9 cellular contexts compared by ENCODE assay signal in the genomic region with DNA sequence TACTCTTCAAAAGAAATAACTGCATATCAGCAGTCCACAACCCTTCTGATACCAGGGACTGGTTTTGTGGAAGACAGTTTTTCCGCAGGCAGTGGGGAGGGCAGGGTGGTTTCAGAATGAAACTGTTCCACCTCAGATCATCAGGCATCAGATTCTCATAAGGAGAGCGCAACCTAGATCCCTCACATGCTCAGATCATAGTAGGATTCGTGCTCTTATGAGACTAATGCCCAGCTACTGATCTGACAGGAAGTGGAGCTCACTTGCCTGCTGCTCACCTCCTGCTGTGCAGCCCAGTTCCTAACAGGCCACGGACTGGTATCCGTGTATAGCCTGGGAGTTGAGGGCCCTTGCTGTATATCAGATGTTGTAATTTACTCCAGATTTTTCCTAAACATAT. TPM values are rescaled to one million over a fixed set of nuclear protein-coding genes. Genes with fewer than 3 reads are reported as not detected.
DNase-seq lines count a peak whose midpoint lies in the region; ATAC-seq, FAIRE-seq and TF ChIP-seq lines count a peak whose summit lies in the region.
"Had no signal": no experiment of that assay in that cellular context is flagged by ENCODE, and none has a peak within 500 bp of the region (broad histone marks: within the 10 kb centered on the region; RNA-seq: fewer than 3 reads in every experiment).

No MANE protein-coding gene starts in this region.

- TF ChIP-seq POLR2A in H1 (IDR thresholded peaks at IDR 0.05; ENCODE audit: control extremely low read depth in 1 of 2, low read depth in 2 of 2, low read length in 2 of 2) (no peak), sigmoid colon (IDR thresholded peaks at IDR 0.05) (no peak)

- intact Hi-C loops in sigmoid colon (cut with DNase I) = no loop called here

- POLR2A ChIA-PET in H1 (lab: Charles Lee; ENCODE audit: partially characterized antibody) = interaction anchor here (1.3 kb wide), 1 partner anchor 46 kb away, joined by 3 read pairs; no protein-coding TSS in a partner anchor
- POLR2A ChIA-PET in GM10248 (lab: Yijun Ruan, JAX) = interaction anchor here (1.0 kb wide), 1 partner anchor 12 kb away, joined by 3 read pairs; no protein-coding TSS in a partner anchor

- H3K4me2 ChIP-seq in H1 (ENCODE audit: insufficient read depth in 1 of 2, low read depth in 2 of 2, low read length in 2 of 2) = no peak overlapping the region

- no peak overlapping the region for H3K9ac ChIP-seq in H1 (replicated peaks in 1 of 4; ENCODE audit: extremely low read depth in 1 of 4, low read depth in 3 of 4, low read length in 3 of 4)

- H3K79me1 ChIP-seq in H1 (ENCODE audit: low read depth, low read length) = peaks cover 6% of the 10 kb centered on the region; the same call in 1 of the 2 replicates

- H3K36me3 ChIP-seq in H1 (ENCODE audit: control insufficient read depth in 2 of 4, insufficient read depth in 4 of 4, low read length in 3 of 4) (peaks cover 0 to 8% (median 2%) of the 10 kb centered on the region in 4 experiments; a peak in 3 of 8 replicates), sigmoid colon (peaks cover 0 to 11% (median 0%) of the 10 kb centered on the region in 4 donors)

- no peak overlapping the region for H2AK5ac ChIP-seq in H1 (ENCODE audit: low read depth, low read length)

- H4K5ac ChIP-seq in H1 (ENCODE audit: insufficient read length, low read depth, low read length) = no peak overlapping the region

- H3K9me3 ChIP-seq in H1 (ENCODE audit: insufficient read depth in 2 of 2, low read depth in 1 of 2, low read length in 1 of 2) (no peaks in the 10 kb centered on the region), sigmoid colon (no peaks in the 10 kb centered on the region)

- H3K4ac ChIP-seq in H1 (replicated peaks; ENCODE audit: insufficient read length, low read depth, low read length) = no peak overlapping the region

- no peak overlapping the region for H3K56ac ChIP-seq in H1 (replicated peaks; ENCODE audit: insufficient read length, low read depth, low read length)

- peaks cover 0 to 65% of the 10 kb centered on the region in 2 experiments; a peak in 2 of 4 replicates for H3K79me2 ChIP-seq in H1 (ENCODE audit: control insufficient read depth in 1 of 2, insufficient read depth in 2 of 2, low read length in 2 of 2)

- no peak overlapping the region for H2AFZ ChIP-seq in H1 (ENCODE audit: low read length)

- H3K23me2 ChIP-seq in H1 (ENCODE audit: low read depth, low read length) = no peaks in the 10 kb centered on the region

- H3K14ac ChIP-seq in H1 (ENCODE audit: insufficient read length) = no peak overlapping the region

- no peak overlapping the region for H3K23ac ChIP-seq in H1 (ENCODE audit: insufficient read length)

- H2BK20ac ChIP-seq in H1 (ENCODE audit: low read length) = no peak overlapping the region

- DNase-seq in NCI-H2029 (lab: John Stamatoyannopoulos, UW) (peak; percentile 40), H1 (ENCODE audit: low read depth in 1 of 2, low spot score in 2 of 2) (no peak), 8988T (no peak), SHP77 (lab: John Stamatoyannopoulos, UW) (no peak), sigmoid colon (no peak), GM10248 (ENCODE audit: extremely low spot score) (no peak)
- DNase-seq: GOT3 had no signal

- no peak for TF ChIP-seq RAD21 in H1 (IDR thresholded peaks at IDR 0.05 in 1 of 2, conservative IDR thresholded peaks at IDR 0.05 in 1 of 2; ENCODE audit: low read depth in 2 of 2, low read length in 2 of 2)

- no peak overlapping the region for H4K91ac ChIP-seq in H1 (replicated peaks; ENCODE audit: insufficient read length, low read length)

- no peak overlapping the region for H2BK120ac ChIP-seq in H1 (replicated peaks; ENCODE audit: low read depth, low read length)

- no peak overlapping the region for H2BK12ac ChIP-seq in H1 (ENCODE audit: low read depth, low read length)

- TF ChIP-seq EP300 in H1 (IDR thresholded peaks at IDR 0.05; ENCODE audit: borderline replicate concordance in 1 of 2, low read depth in 2 of 2, low read length in 2 of 2) (no peak), sigmoid colon (IDR thresholded peaks at IDR 0.05) (no peak)

- no peaks in the 10 kb centered on the region for H3K27me3 ChIP-seq in H1 (replicated peaks in 1 of 4; ENCODE audit: control insufficient read depth in 3 of 4, extremely low read depth in 1 of 4, insufficient read depth in 3 of 4, low read length in 3 of 4)
- H3K27me3 ChIP-seq in sigmoid colon = no peaks in the 10 kb centered on the region

- H3K18ac ChIP-seq in H1 (ENCODE audit: extremely low read depth, low read length) = no peak overlapping the region

- TF ChIP-seq CTCF in H1 (IDR thresholded peaks at IDR 0.05; ENCODE audit: control extremely low read depth in 1 of 3, insufficient read depth in 1 of 3, low read depth in 1 of 3, low read length in 3 of 3) (no peak), sigmoid colon (IDR thresholded peaks at IDR 0.05) (no peak), GM10248 (IDR thresholded peaks at IDR 0.05; ENCODE audit: control extremely low read depth, extremely low read depth, low read depth, missing control alignments) (no peak)

- peaks cover 0 to 4% (median 1%) of the 10 kb centered on the region in 4 experiments; a peak in 2 of 7 replicates for H3K4me1 ChIP-seq in H1 (replicated peaks in 1 of 4; ENCODE audit: control insufficient read depth in 3 of 4, insufficient read depth in 4 of 4, low read length in 3 of 4)
- peaks cover 0 to 22% (median 6%) of the 10 kb centered on the region in 4 donors for H3K4me1 ChIP-seq in sigmoid colon

- ATAC-seq in GM18517 (IDR thresholded peaks at IDR 0.05; ENCODE audit: unreplicated experiment) (peak; percentile 63), GM21786 (IDR thresholded peaks at IDR 0.05; ENCODE audit: unreplicated experiment) (peak; percentile 49)

- H3K27ac ChIP-seq in H1 (ENCODE audit: low read depth, low read length) = no peak overlapping the region
- H3K27ac ChIP-seq in sigmoid colon = no peak overlapping the region

- H3K4me3 ChIP-seq in H1 (ENCODE audit: extremely low read depth in 1 of 4, insufficient read depth in 2 of 4, low read depth in 3 of 4, low read length in 4 of 4) (no peak overlapping the region), sigmoid colon (no peak overlapping the region)

- CTCF ChIA-PET in H1 (lab: Charles Lee; ENCODE audit: partially characterized antibody) (interaction anchor here (1.0 to 2.3 kb wide), 5 partner anchors 13 to 43 kb away, joined by 3 to 11 read pairs (median 5); a partner anchor contains a TSS), GM10248 (lab: Yijun Ruan, JAX) (interaction anchor here (1.1 to 3.6 kb wide), 7 partner anchors 12 to 555 kb away, joined by 3 to 21 read pairs (median 4); a partner anchor contains a TSS)

- H2BK5ac ChIP-seq in H1 (ENCODE audit: low read depth, low read length) = no peak overlapping the region

- no peak for FAIRE-seq in H1 (lab: Jason Lieb, UNC)

- H4K8ac ChIP-seq in H1 (ENCODE audit: extremely low read depth, insufficient read depth, low read length) = 0 out of 2 replicates have a peak overlapping the region, but pooled peaks have one; percentile 35

- H4K20me1 ChIP-seq in H1 (replicated peaks in 1 of 2; ENCODE audit: control insufficient read depth in 1 of 2, insufficient read depth in 2 of 2, low read length in 2 of 2) = peaks cover 0 to 8% of the 10 kb centered on the region in 2 experiments

- no peak overlapping the region for H2BK15ac ChIP-seq in H1 (ENCODE audit: low read length)

- WGBS in H1 (ENCODE audit: extremely low coverage in 1 of 2, insufficient coverage in 1 of 2, insufficient read length in 1 of 2, insufficient replicate concordance in 2 of 2, low coverage in 1 of 2, low lambda C conversion rate in 2 of 2, missing lambda C conversion rate in 1 of 2), 2 experiments = 62% methylated on average over 5 of the region's 5 CpGs; no CpG with 5 or more reads in 1 of the 2 experiments
- 82 to 88% methylated on average over 5 of the region's 5 CpGs for WGBS in sigmoid colon, 2 donors

RNA-seq across cellular contexts. Expression of a gene that starts 11.5 kb away (rescaled TPM):
- 88.0 and 103 TPM in 2 replicates for total RNA-seq in H1 (2021; fragmentation: NEBNext Ultra II Directional; extraction: Animal tissue kit (Norgen Biotek cat#: 25700))
- polyA plus RNA-seq in H1 (2011; rRNA removed) (11.8 and 13.6 TPM in 2 replicates), sigmoid colon (10 to 100 TPM in 2 of 3 donors, 1 to 10 TPM in 1; 8.7 to 12.6 (median 11.6) TPM)
- polyA plus RNA-seq in H1 (2011; cell fraction: cytosol; rRNA removed) = 11.4 TPM
- polyA plus RNA-seq in H1 (2011; cell fraction: nucleus; rRNA removed) = 29.8 TPM
- 14.7 to 21.1 TPM (median 18.3 TPM) in 4 replicates for polyA plus RNA-seq in H1 (2012, experiment 1 of 2)
- polyA plus RNA-seq in H1 (2012, experiment 2 of 2) = 1.2 TPM
- polyA plus RNA-seq in H1 (2013, experiment 1 of 2) = 42.7 TPM
- polyA plus RNA-seq in H1 (2013, experiment 2 of 2) = 36.0 TPM
- 141 and 173 TPM in 2 replicates for polyA minus RNA-seq in H1 (2011; rRNA and poly(A)+ RNA removed)
- 67.7 TPM for polyA minus RNA-seq in H1 (2011; cell fraction: cytosol; rRNA and poly(A)+ RNA removed)
- polyA minus RNA-seq in H1 (2011; cell fraction: nucleus; rRNA and poly(A)+ RNA removed) = 188 TPM
- total RNA-seq in sigmoid colon = 100 to 1,000 TPM in 3 of 4 donors, 10 to 100 TPM in 1; 94.6 to 128 (median 111) TPM

RNA-seq across cellular contexts. Expression of a gene that starts 11.8 kb away (rescaled TPM):
- total RNA-seq in H1 (2021; fragmentation: NEBNext Ultra II Directional; extraction: Animal tissue kit (Norgen Biotek cat#: 25700)) = 34.4 and 40.0 TPM in 2 replicates
- polyA plus RNA-seq in H1 (2011; rRNA removed) (6.2 and 12.0 TPM in 2 replicates), sigmoid colon (10 to 100 TPM; 19.9 to 22.2 (median 21.0) TPM)
- polyA plus RNA-seq in H1 (2011; cell fraction: cytosol; rRNA removed) = 20.9 TPM
- 8.6 TPM for polyA plus RNA-seq in H1 (2011; cell fraction: nucleus; rRNA removed)
- 22.9 to 36.8 TPM (median 24.6 TPM) in 4 replicates for polyA plus RNA-seq in H1 (2012, experiment 1 of 2)
- polyA plus RNA-seq in H1 (2012, experiment 2 of 2) = 5.2 TPM
- 34.0 TPM for polyA plus RNA-seq in H1 (2013, experiment 1 of 2)
- 32.8 TPM for polyA plus RNA-seq in H1 (2013, experiment 2 of 2)
- 16.0 and 16.3 TPM in 2 replicates for polyA minus RNA-seq in H1 (2011; rRNA and poly(A)+ RNA removed)
- polyA minus RNA-seq in H1 (2011; cell fraction: cytosol; rRNA and poly(A)+ RNA removed) = 18.9 TPM
- 38.1 TPM for polyA minus RNA-seq in H1 (2011; cell fraction: nucleus; rRNA and poly(A)+ RNA removed)
- total RNA-seq in sigmoid colon = 10 to 100 TPM; 24.6 to 47.6 (median 36.8) TPM

RNA-seq across cellular contexts. Expression of a gene that starts 34.3 kb away (rescaled TPM):
- total RNA-seq in H1 (2021; fragmentation: NEBNext Ultra II Directional; extraction: Animal tissue kit (Norgen Biotek cat#: 25700)) = 13.5 and 14.2 TPM in 2 replicates
- polyA plus RNA-seq in H1 (2011; rRNA removed) (3.4 and 4.8 TPM in 2 replicates), sigmoid colon (10 to 100 TPM; 13.8 to 23.4 (median 17.6) TPM)
- polyA plus RNA-seq in H1 (2011; cell fraction: cytosol; rRNA removed) = 6.1 TPM
- polyA plus RNA-seq in H1 (2011; cell fraction: nucleus; rRNA removed) = 0.58 TPM
- 3.8 to 9.7 TPM (median 6.8 TPM) in 4 replicates for polyA plus RNA-seq in H1 (2012, experiment 1 of 2)
- polyA plus RNA-seq in H1 (2012, experiment 2 of 2) = 14.3 TPM
- 12.3 TPM for polyA plus RNA-seq in H1 (2013, experiment 1 of 2)
- 12.7 TPM for polyA plus RNA-seq in H1 (2013, experiment 2 of 2)
- 0.59 and 0.60 TPM in 2 replicates for polyA minus RNA-seq in H1 (2011; rRNA and poly(A)+ RNA removed)
- 0.51 TPM for polyA minus RNA-seq in H1 (2011; cell fraction: cytosol; rRNA and poly(A)+ RNA removed)
- 2.5 TPM for polyA minus RNA-seq in H1 (2011; cell fraction: nucleus; rRNA and poly(A)+ RNA removed)
- 1 to 10 TPM; 4.2 to 9.2 (median 7.1) TPM for total RNA-seq in sigmoid colon

RNA-seq across cellular contexts. Expression of a gene that starts 50.9 kb away (rescaled TPM):
- total RNA-seq in H1 (2021; fragmentation: NEBNext Ultra II Directional; extraction: Animal tissue kit (Norgen Biotek cat#: 25700)) = 61.2 and 64.0 TPM in 2 replicates
- polyA plus RNA-seq in H1 (2011; rRNA removed) = 6.5 and 9.8 TPM in 2 replicates
- 17.0 TPM for polyA plus RNA-seq in H1 (2011; cell fraction: cytosol; rRNA removed)
- polyA plus RNA-seq in H1 (2011; cell fraction: nucleus; rRNA removed) = 6.1 TPM
- 24.3 to 49.0 TPM (median 32.1 TPM) in 4 replicates for polyA plus RNA-seq in H1 (2012, experiment 1 of 2)
- 3.2 TPM for polyA plus RNA-seq in H1 (2012, experiment 2 of 2)
- 22.9 TPM for polyA plus RNA-seq in H1 (2013, experiment 1 of 2)
- polyA plus RNA-seq in H1 (2013, experiment 2 of 2) = 23.2 TPM
- 31.7 and 41.3 TPM in 2 replicates for polyA minus RNA-seq in H1 (2011; rRNA and poly(A)+ RNA removed)
- 21.9 TPM for polyA minus RNA-seq in H1 (2011; cell fraction: cytosol; rRNA and poly(A)+ RNA removed)
- 59.2 TPM for polyA minus RNA-seq in H1 (2011; cell fraction: nucleus; rRNA and poly(A)+ RNA removed)
- 10 to 100 TPM; 45.7 to 72.4 (median 52.2) TPM for total RNA-seq in sigmoid colon
- polyA plus RNA-seq in sigmoid colon = 10 to 100 TPM; 13.2 to 17.8 (median 14.8) TPM
